In genomic region chr4:7186516-7187296, GRCh38 we compare ENCODE assay signal across 13 cellular contexts. TPM values are rescaled to one million over a fixed set of nuclear protein-coding genes. Genes with fewer than 3 reads are reported as not detected.
DNase-seq lines count a peak whose midpoint lies in the region; ATAC-seq and TF ChIP-seq lines count a peak whose summit lies in the region.
"Had no signal": no experiment of that assay in that cellular context is flagged by ENCODE, and none has a peak within 500 bp of the region (broad histone marks: within the 10 kb centered on the region; RNA-seq: fewer than 3 reads in every experiment).

No MANE protein-coding gene starts in this region.

- no peaks in the 10 kb centered on the region for H3K9me1 ChIP-seq in IMR-90 (ENCODE audit: insufficient read depth, low read length)

- no peak overlapping the region for H2AFZ ChIP-seq in IMR-90 (replicated peaks; ENCODE audit: low read length, poor library complexity)

- H3K23ac ChIP-seq in IMR-90 (ENCODE audit: low read depth, low read length), result no peak overlapping the region

- BruUV-seq in IMR-90 (replicated peaks; lab: Mats Ljungman, UMichigan), result no TSS peak

- H3K79me1 ChIP-seq in IMR-90 (ENCODE audit: low read depth in 1 of 2, low read length in 2 of 2), result no peaks in the 10 kb centered on the region

- CTCF ChIA-PET in IMR-90 (lab: Yijun Ruan, JAX), result no interaction called here

- TF ChIP-seq CTCF in IMR-90 (conservative IDR thresholded peaks at IDR 0.05; ENCODE audit: low read depth, low read length) (no peak), lower lobe of right lung (IDR thresholded peaks at IDR 0.05) (no peak), spleen (IDR thresholded peaks at IDR 0.05 in 8 of 11, conservative IDR thresholded peaks at IDR 0.05 in 3 of 11) (no peak), GM20000 (IDR thresholded peaks at IDR 0.05; ENCODE audit: extremely low read depth, missing control alignments) (no peak)

- peak overlapping the region; percentile 18 for H2AK9ac ChIP-seq in IMR-90 (replicated peaks; ENCODE audit: low read depth, low read length, poor library complexity)

- no peak overlapping the region for H3K9ac ChIP-seq in IMR-90 (ENCODE audit: low read depth, low read length)
- H3K9ac ChIP-seq: BLaER1 treated with 17β-estradiol and CSF1 and Interleukin-3, amounts not matched to agents 10 nM and 100 nM had no signal

- no peak overlapping the region for H3K4me2 ChIP-seq in IMR-90 (ENCODE audit: low read depth, low read length)
- H3K4me2 ChIP-seq: BLaER1 treated with 17β-estradiol and CSF1 and Interleukin-3, amounts not matched to agents 10 nM and 100 nM had no signal

- in situ Hi-C loops in IMR-90 (cut with MboI; ENCODE audit: low sequenced_read_pairs), result no loop called here

- H3K4me3 ChIP-seq in IMR-90 (ENCODE audit: insufficient read depth, low read depth, low read length), result no peak overlapping the region
- no peak overlapping the region for H3K4me3 ChIP-seq in lower lobe of right lung
- H3K4me3 ChIP-seq in spleen, result no peak overlapping the region
- H3K4me3 ChIP-seq: BLaER1 treated with 17β-estradiol and CSF1 and Interleukin-3, amounts not matched to agents 10 nM and 100 nM had no signal

- no peak for TF ChIP-seq RAD21 in IMR-90 (IDR thresholded peaks at IDR 0.05; ENCODE audit: low read length)

- H3K9me3 ChIP-seq in IMR-90 (ENCODE audit: control insufficient read depth, insufficient read depth, low read length) (peaks cover 2% of the 10 kb centered on the region), lower lobe of right lung (no peaks in the 10 kb centered on the region), spleen (no peaks in the 10 kb centered on the region)
- H3K9me3 ChIP-seq: BLaER1 treated with 17β-estradiol and CSF1 and Interleukin-3, amounts not matched to agents 10 nM and 100 nM had no signal

- H3K27me3 ChIP-seq in IMR-90 (ENCODE audit: control insufficient read depth, insufficient read depth, low read length), result peaks cover 56% of the 10 kb centered on the region
- H3K27me3 ChIP-seq in lower lobe of right lung (ENCODE audit: low read depth), result peaks cover 51% of the 10 kb centered on the region
- peaks cover 0 to 62% (median 18%) of the 10 kb centered on the region in 7 donors for H3K27me3 ChIP-seq in spleen (replicated peaks in 1 of 7)

- TF ChIP-seq POLR2A in IMR-90 (IDR thresholded peaks at IDR 0.05; ENCODE audit: low read depth, low read length) (no peak), spleen (IDR thresholded peaks at IDR 0.05) (no peak)

- no peak overlapping the region for H2BK5ac ChIP-seq in IMR-90 (ENCODE audit: low read depth, low read length, poor library complexity, severe bottlenecking)

- no peak overlapping the region for H2BK15ac ChIP-seq in IMR-90 (ENCODE audit: low read depth, low read length)

- no peak overlapping the region for H3K18ac ChIP-seq in IMR-90 (ENCODE audit: low read depth, low read length)

- no peak overlapping the region for H2BK20ac ChIP-seq in IMR-90 (ENCODE audit: low read depth, low read length)

- no peak for ATAC-seq in IMR-90 (ENCODE audit: low read depth)
- ATAC-seq in lower lobe of right lung, result no peak
- no peak for ATAC-seq in HG03378 (IDR thresholded peaks at IDR 0.05; ENCODE audit: unreplicated experiment)

- dilution Hi-C loops in IMR-90 (cut with HindIII; ENCODE audit: low sequenced_read_pairs, unreplicated experiment), result no loop called here

- intact Hi-C loops in IMR-90 (cut with micrococcal nuclease) (no loop called here), lower lobe of right lung (cut with DNase I) (no loop called here), spleen (cut with DNase I; ENCODE audit: low total_unique reads) (loop anchor here (10.0 kb wide), 1 partner anchor 442 kb away; no protein-coding TSS in a partner anchor)

- POLR2A ChIA-PET in IMR-90 (lab: Charles Lee; ENCODE audit: unreplicated experiment), result no interaction called here

- H3K14ac ChIP-seq in IMR-90 (replicated peaks; ENCODE audit: low read depth, low read length), result no peak overlapping the region

- DNase-seq in activated CD8-positive, alpha-beta memory T cell treated with anti-CD3 and anti-CD28 coated beads, Interleukin-2, amount 50 U/mL, for 48 hours, result peak; percentile 33
- no peak for DNase-seq in activated CD8-positive, alpha-beta memory T cell treated with anti-CD3 and anti-CD28 coated beads, Interleukin-2, amount 50 U/mL, for 4 hours
- DNase-seq in IMR-90 (no peak), lower lobe of right lung (peak; percentile 22), spleen (peak; percentile 48), NCI-H2171 treated with DMSO at 0.1 percent for 48 hours (lab: John Stamatoyannopoulos, UW) (no peak), GM20000 (ENCODE audit: low spot score) (no peak)
- DNase-seq: DMS79 treated with DMSO at 0.1 percent for 48 hours, HCEC 1CT, MV-4-11, Right ventricle myocardium superior had no signal

- 54% methylated on average over 10 of the region's 17 CpGs; no CpG with 5 or more reads in 1 of the 2 experiments for WGBS in IMR-90 (ENCODE audit: extremely low coverage in 2 of 2, insufficient read length in 1 of 2), 2 experiments
- WGBS in spleen, 5 donors, result 71 to 77% (median 74%) methylated on average over 17 of the region's 17 CpGs

- H4K20me1 ChIP-seq in IMR-90 (ENCODE audit: insufficient read depth, low read length), result peaks cover 3% of the 10 kb centered on the region; the same call in 1 of the 2 replicates

- H4K8ac ChIP-seq in IMR-90 (ENCODE audit: low read depth in 2 of 2, low read length in 2 of 2), result no peak overlapping the region

- no peak overlapping the region for H2AK5ac ChIP-seq in IMR-90 (ENCODE audit: low read depth, low read length)

- H4K91ac ChIP-seq in IMR-90 (ENCODE audit: insufficient read depth, low read depth, low read length), result no peak overlapping the region

- no peak overlapping the region for H3K27ac ChIP-seq in IMR-90 (ENCODE audit: insufficient read depth, low read length)
- H3K27ac ChIP-seq in lower lobe of right lung, result no peak overlapping the region
- no peak overlapping the region for H3K27ac ChIP-seq in spleen
- H3K27ac ChIP-seq: BLaER1 treated with 17β-estradiol and CSF1 and Interleukin-3, amounts not matched to agents 10 nM and 100 nM had no signal

- H3K4ac ChIP-seq in IMR-90 (ENCODE audit: low read depth, low read length), result no peak overlapping the region

- no peaks in the 10 kb centered on the region for H3K36me3 ChIP-seq in IMR-90 (ENCODE audit: control insufficient read depth, insufficient read depth, low read length)
- no peaks in the 10 kb centered on the region for H3K36me3 ChIP-seq in lower lobe of right lung
- H3K36me3 ChIP-seq in spleen, result no peaks in the 10 kb centered on the region
- H3K36me3 ChIP-seq: BLaER1 treated with 17β-estradiol and CSF1 and Interleukin-3, amounts not matched to agents 10 nM and 100 nM had no signal

- H3K4me1 ChIP-seq in IMR-90 (ENCODE audit: control insufficient read depth, insufficient read depth, low read length) (no peaks in the 10 kb centered on the region), lower lobe of right lung (no peaks in the 10 kb centered on the region), spleen (peaks cover 0 to 6% (median under 1%) of the 10 kb centered on the region in 6 donors)

- H2BK120ac ChIP-seq in IMR-90 (ENCODE audit: low read depth, low read length), result no peak overlapping the region

- no peak overlapping the region for H3K56ac ChIP-seq in IMR-90 (ENCODE audit: extremely low read depth, insufficient read depth, low read length)

- no peak overlapping the region for H4K5ac ChIP-seq in IMR-90 (ENCODE audit: low read depth, low read length)

TF ChIP-seq in IMR-90, 13 proteins besides CTCF, POLR2A, EP300 and RAD21:
- TF ChIP-seq MXI1 (IDR thresholded peaks at IDR 0.05; ENCODE audit: borderline replicate concordance, low read depth, low read length) (no peak), CHD1 (IDR thresholded peaks at IDR 0.05; ENCODE audit: low read depth, low read length) (no peak), RCOR1 (IDR thresholded peaks at IDR 0.05; ENCODE audit: insufficient replicate concordance, low read length) (no peak), MAZ (IDR thresholded peaks at IDR 0.05; ENCODE audit: borderline replicate concordance, low read depth, low read length) (no peak), ELK1 (IDR thresholded peaks at IDR 0.05; ENCODE audit: borderline replicate concordance, low read depth, low read length) (no peak), RFX5 (IDR thresholded peaks at IDR 0.05; ENCODE audit: low read depth, low read length) (no peak), MAFK (IDR thresholded peaks at IDR 0.05; ENCODE audit: low read depth, low read length) (no peak), CEBPB (IDR thresholded peaks at IDR 0.05; ENCODE audit: low read depth, low read length) (no peak), NFE2L2 (IDR thresholded peaks at IDR 0.05; ENCODE audit: low read depth, low read length) (no peak), BHLHE40 (IDR thresholded peaks at IDR 0.05; ENCODE audit: low read depth, low read length) (no peak)
TF ChIP-seq in IMR-90: peak in this region for 0.

RNA-seq across cellular contexts. Expression of gene SORCS2, which starts 5.6 kb away (rescaled TPM):
- 0.28 and 0.36 TPM in 2 replicates for total RNA-seq in IMR-90 (2012; rRNA removed)
- 0.62 and 0.67 TPM in 2 replicates for polyA plus RNA-seq in IMR-90 (2012; rRNA removed)
- 0.22 and 0.70 TPM in 2 replicates for polyA plus RNA-seq in IMR-90 (2012; cell fraction: cytosol; rRNA removed)
- 0.76 and 0.77 TPM in 2 replicates for polyA plus RNA-seq in IMR-90 (2012; cell fraction: nucleus; rRNA removed; ENCODE audit: low replicate concordance)
- 5.8 TPM for total RNA-seq in lower lobe of right lung
- 1 to 10 TPM in 1 of 7 donors, under 1 TPM in 6; 0.33 to 1.6 (median 0.61) TPM for total RNA-seq in spleen
- polyA plus RNA-seq in spleen, result under 1 TPM; 0.35 to 0.96 (median 0.52) TPM

Comparison
In these comparisons a context has a peak if more than half of its experiments do, and no peak if none do; other contexts are left out.
1. DNase-seq: peak in activated CD8-positive, alpha-beta memory T cell treated with anti-CD3 and anti-CD28 coated beads, Interleukin-2, amount 50 U/mL, for 48 hours (single experiment), lower lobe of right lung (single experiment) and spleen (single experiment); none in activated CD8-positive, alpha-beta memory T cell treated with anti-CD3 and anti-CD28 coated beads, Interleukin-2, amount 50 U/mL, for 4 hours (single experiment), IMR-90 (single experiment), NCI-H2171 treated with DMSO at 0.1 percent for 48 hours (single experiment) and GM20000 (single experiment).